16 cellular contexts compared by ENCODE assay signal in the genomic region with DNA sequence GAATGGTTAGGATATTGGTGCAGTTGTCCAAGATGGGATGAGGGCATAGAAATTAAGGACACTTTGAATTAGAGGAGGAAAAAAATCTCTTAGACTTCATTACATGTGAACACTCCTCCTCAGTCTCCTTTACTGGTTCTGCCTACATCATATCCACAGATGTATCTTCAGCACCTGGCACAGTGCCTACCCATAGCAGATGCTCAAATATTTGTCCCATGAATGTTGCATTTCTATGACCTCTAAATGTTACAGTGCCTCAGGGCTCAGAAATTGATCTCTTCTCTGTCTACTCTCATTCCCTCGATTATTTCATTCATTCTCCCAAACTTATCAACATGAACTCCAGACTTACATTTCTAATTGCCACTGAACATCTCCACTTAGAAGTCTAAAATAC. TPM values are rescaled to one million over a fixed set of nuclear protein-coding genes. Genes with fewer than 3 reads are reported as not detected.
A peak's percentile ranks its signal among the peaks of the same experiment; 100 is the strongest.
DNase-seq lines count a peak whose midpoint lies in the region; ATAC-seq and TF ChIP-seq lines count a peak whose summit lies in the region.
"Had no signal": no experiment of that assay in that cellular context is flagged by ENCODE, and none has a peak within 500 bp of the region (broad histone marks: within the 10 kb centered on the region; RNA-seq: fewer than 3 reads in every experiment).

No MANE protein-coding gene starts in this region.

- H3K4me3 ChIP-seq in AG04450 (ENCODE audit: low read depth, low read length) (no peak overlapping the region), fibroblast of mammary gland (ENCODE audit: control insufficient read depth, low read depth, low read length) (no peak overlapping the region)
- no peak overlapping the region for H3K4me3 ChIP-seq in CD8-positive, alpha-beta T cell (ENCODE audit: low read depth, low read length)
- H3K4me3 ChIP-seq: upper lobe of left lung had no signal

- ATAC-seq in CD8-positive, alpha-beta T cell = no peak
- ATAC-seq: sciatic nerve; stimulated activated effector memory CD8-positive, alpha-beta T cell treated with anti-CD3 and anti-CD28 coated beads, Interleukin-12 subunit alpha, Interleukin-12 subunit beta, amount 100 ng/mL, for 72 hours had no signal

- H3K27ac Mint-ChIP-seq in chondrocyte (ENCODE audit: unreplicated experiment) = no peak overlapping the region
- H3K27ac Mint-ChIP-seq in CD8-positive, alpha-beta T cell = no peak overlapping the region
- H3K27ac Mint-ChIP-seq: activated naive CD4-positive, alpha-beta T cell treated with anti-CD3 and anti-CD28 coated beads, Interleukin-2, amount 50 U/mL, for 24 hours; stimulated activated effector memory CD8-positive, alpha-beta T cell treated with anti-CD3 and anti-CD28 coated beads, Interleukin-12 subunit alpha, Interleukin-12 subunit beta, amount 100 ng/mL, for 72 hours had no signal

- no peaks in the 10 kb centered on the region for H3K36me3 ChIP-seq in CD8-positive, alpha-beta T cell (ENCODE audit: insufficient read depth, low read length)
- H3K36me3 ChIP-seq: upper lobe of left lung had no signal

- CTCF ChIA-PET in AG04450 (lab: Charles Lee) = no interaction called here
- CTCF ChIA-PET in CD8-positive, alpha-beta T cell (lab: Charles Lee) = no interaction called here

- POLR2A ChIA-PET in AG04450 (lab: Yijun Ruan, JAX) = no interaction called here
- POLR2A ChIA-PET in CD8-positive, alpha-beta T cell (lab: Charles Lee) = no interaction called here

- no peaks in the 10 kb centered on the region for H3K36me3 Mint-ChIP-seq in chondrocyte (ENCODE audit: low read depth)
- no peaks in the 10 kb centered on the region for H3K36me3 Mint-ChIP-seq in CD8-positive, alpha-beta T cell
- H3K36me3 Mint-ChIP-seq: activated naive CD4-positive, alpha-beta T cell treated with anti-CD3 and anti-CD28 coated beads, Interleukin-2, amount 50 U/mL, for 24 hours; stimulated activated effector memory CD8-positive, alpha-beta T cell treated with anti-CD3 and anti-CD28 coated beads, Interleukin-12 subunit alpha, Interleukin-12 subunit beta, amount 100 ng/mL, for 72 hours had no signal

- no peaks in the 10 kb centered on the region for H3K27me3 ChIP-seq in AG04450 (ENCODE audit: control insufficient read depth, insufficient read depth, low read length)
- no peaks in the 10 kb centered on the region for H3K27me3 ChIP-seq in CD8-positive, alpha-beta T cell (ENCODE audit: insufficient read depth, low read length)
- H3K27me3 ChIP-seq: upper lobe of left lung had no signal

- H3K4me1 Mint-ChIP-seq in chondrocyte (ENCODE audit: low read depth) = no peaks in the 10 kb centered on the region
- no peaks in the 10 kb centered on the region for H3K4me1 Mint-ChIP-seq in CD8-positive, alpha-beta T cell (ENCODE audit: low read depth)
- H3K4me1 Mint-ChIP-seq: activated naive CD4-positive, alpha-beta T cell treated with anti-CD3 and anti-CD28 coated beads, Interleukin-2, amount 50 U/mL, for 24 hours; stimulated activated effector memory CD8-positive, alpha-beta T cell treated with anti-CD3 and anti-CD28 coated beads, Interleukin-12 subunit alpha, Interleukin-12 subunit beta, amount 100 ng/mL, for 72 hours had no signal

- TF ChIP-seq CTCF in AG04450 (IDR thresholded peaks at IDR 0.05; ENCODE audit: low read depth, low read length) = no peak
- no peak for TF ChIP-seq CTCF in fibroblast of mammary gland (conservative IDR thresholded peaks at IDR 0.05; ENCODE audit: control insufficient read depth, insufficient read depth, low read depth, low read length)
- TF ChIP-seq CTCF in chondrocyte (IDR thresholded peaks at IDR 0.05) = no peak
- TF ChIP-seq CTCF in CD8-positive, alpha-beta T cell (IDR thresholded peaks at IDR 0.05) = no peak

- no peaks in the 10 kb centered on the region for H3K9me3 ChIP-seq in AG04450 (ENCODE audit: control insufficient read depth, insufficient read depth, low read length)
- H3K9me3 ChIP-seq in CD8-positive, alpha-beta T cell (ENCODE audit: low read length) = no peaks in the 10 kb centered on the region
- H3K9me3 ChIP-seq: upper lobe of left lung had no signal

- DNase-seq in AG04450 (ENCODE audit: low read depth, low spot score) = peak; percentile 21
- peak; percentile 52 for DNase-seq in GM04504 (ENCODE audit: low read depth)
- DNase-seq in SHP77 (lab: John Stamatoyannopoulos, UW) = peak; percentile 36 to 70
- DNase-seq in fibroblast of mammary gland (ENCODE audit: low read depth) = peak; percentile 82
- DNase-seq in stimulated activated naive CD4-positive, alpha-beta T cell treated with Interleukin-2 at 50 U/mL for 16 hours (lab: John Stamatoyannopoulos, UW) = no peak
- no peak for DNase-seq in chondrocyte (ENCODE audit: low spot score)
- no peak for DNase-seq in central memory CD4-positive, alpha-beta T cell
- no peak for DNase-seq in CD8-positive, alpha-beta T cell
- DNase-seq: GDM1; mesendoderm; stimulated activated CD4-positive, alpha-beta T cell treated with anti-CD3 and anti-CD28 coated beads, Interleukin-4, amount 100 ng/mL, for 24 hours; upper lobe of left lung had no signal

- no peak overlapping the region for H3K27ac ChIP-seq in AG04450 (ENCODE audit: low read depth, low read length)
- H3K27ac ChIP-seq in CD8-positive, alpha-beta T cell (ENCODE audit: low read depth, low read length) = no peak overlapping the region
- H3K27ac ChIP-seq: C4-2B, upper lobe of left lung had no signal

- no peak overlapping the region for H3K4me3 Mint-ChIP-seq in chondrocyte (ENCODE audit: unreplicated experiment)
- no peak overlapping the region for H3K4me3 Mint-ChIP-seq in CD8-positive, alpha-beta T cell
- H3K4me3 Mint-ChIP-seq: activated naive CD4-positive, alpha-beta T cell treated with anti-CD3 and anti-CD28 coated beads, Interleukin-2, amount 50 U/mL, for 24 hours; stimulated activated effector memory CD8-positive, alpha-beta T cell treated with anti-CD3 and anti-CD28 coated beads, Interleukin-12 subunit alpha, Interleukin-12 subunit beta, amount 100 ng/mL, for 72 hours had no signal

- peaks cover 12% of the 10 kb centered on the region for H3K27me3 Mint-ChIP-seq in chondrocyte (ENCODE audit: low read depth)
- peaks cover 2% of the 10 kb centered on the region for H3K27me3 Mint-ChIP-seq in CD8-positive, alpha-beta T cell (ENCODE audit: low read depth)

- intact Hi-C loops in CD8-positive, alpha-beta T cell (cut with DNase I, micrococcal nuclease) = no loop called here

- H3K4me1 ChIP-seq in CD8-positive, alpha-beta T cell (ENCODE audit: insufficient read depth, low read length) = no peaks in the 10 kb centered on the region
- H3K4me1 ChIP-seq: upper lobe of left lung had no signal

- H3K9me3 Mint-ChIP-seq in chondrocyte (ENCODE audit: low read depth) = no peaks in the 10 kb centered on the region
- no peaks in the 10 kb centered on the region for H3K9me3 Mint-ChIP-seq in CD8-positive, alpha-beta T cell
- H3K9me3 Mint-ChIP-seq: activated naive CD4-positive, alpha-beta T cell treated with anti-CD3 and anti-CD28 coated beads, Interleukin-2, amount 50 U/mL, for 24 hours; stimulated activated effector memory CD8-positive, alpha-beta T cell treated with anti-CD3 and anti-CD28 coated beads, Interleukin-12 subunit alpha, Interleukin-12 subunit beta, amount 100 ng/mL, for 72 hours had no signal

RNA-seq across cellular contexts. Expression of a gene that starts 17.1 kb away (rescaled TPM):
- 0.11 and 0.14 TPM in 2 replicates for polyA plus RNA-seq in AG04450 (2011; rRNA removed)
- polyA minus RNA-seq in AG04450 (2011; rRNA and poly(A)+ RNA removed) = not detected in 2 replicates
- 0.20 to 0.36 TPM (median 0.21 TPM) in 3 replicates for total RNA-seq in chondrocyte
- total RNA-seq in CD8-positive, alpha-beta T cell = not detected
- total RNA-seq: sciatic nerve had no signal

Comparison
In these comparisons a context has a peak if more than half of its experiments do, and no peak if none do; other contexts are left out.
1. DNase-seq: peak in AG04450 (single experiment), GM04504 (single experiment), SHP77 (2 of 2) and fibroblast of mammary gland (single experiment); none in stimulated activated naive CD4-positive, alpha-beta T cell treated with Interleukin-2 at 50 U/mL for 16 hours (single experiment), chondrocyte (single experiment), central memory CD4-positive, alpha-beta T cell (single experiment) and CD8-positive, alpha-beta T cell (0 of 7).